28 cellular contexts compared by ENCODE assay signal in genomic region chr9:126565336-126566128, GRCh38. TPM values are rescaled to one million over a fixed set of nuclear protein-coding genes. Genes with fewer than 3 reads are reported as not detected.
"Had no signal": no experiment of that assay in that cellular context is flagged by ENCODE, and none has a peak within 500 bp of the region (broad histone marks: within the 10 kb centered on the region; RNA-seq: fewer than 3 reads in every experiment).

No MANE protein-coding gene starts in this region.

- H3K9me3 Mint-ChIP-seq: activated CD4-positive, alpha-beta memory T cell treated with anti-CD3 and anti-CD28 coated beads, Interleukin-2, amount 10 ng/mL, durations not matched to agents 7 days and 5 days; activated CD4-positive, alpha-beta T cell treated with anti-CD3 and anti-CD28 coated beads, Interleukin-2, amount 10 ng/mL, durations not matched to agents 7 days and 5 days; activated naive CD4-positive, alpha-beta T cell treated with anti-CD3 and anti-CD28 coated beads, Interleukin-2, amount 10 ng/mL, durations not matched to agents 7 days and 5 days; activated naive CD4-positive, alpha-beta T cell treated with anti-CD3 and anti-CD28 coated beads, Interleukin-2, amount 50 U/mL, for 72 hours; activated naive CD8-positive, alpha-beta T cell treated with anti-CD3 and anti-CD28 coated beads, Interleukin-2, amount 10 ng/mL, durations not matched to agents 7 days and 5 days; activated T-cell treated with anti-CD3 and anti-CD28 coated beads, Interleukin-2, amount 50 U/mL, for 24 hours; activated T-cell treated with anti-CD3 and anti-CD28 coated beads, Interleukin-2, amount 50 U/mL, for 72 hours; dendritic cell treated with granulocyte-macrophage colony-stimulating factor and Interleukin-4, amounts not matched to agents 40 ng/mL and 50 ng/mL, for 4 days had no signal

- H3K27ac Mint-ChIP-seq: activated CD4-positive, alpha-beta memory T cell treated with anti-CD3 and anti-CD28 coated beads, Interleukin-2, amount 10 ng/mL, durations not matched to agents 7 days and 5 days; activated CD4-positive, alpha-beta T cell treated with anti-CD3 and anti-CD28 coated beads, Interleukin-2, amount 10 ng/mL, durations not matched to agents 7 days and 5 days; activated naive CD4-positive, alpha-beta T cell treated with anti-CD3 and anti-CD28 coated beads, Interleukin-2, amount 10 ng/mL, durations not matched to agents 7 days and 5 days; activated naive CD4-positive, alpha-beta T cell treated with anti-CD3 and anti-CD28 coated beads, Interleukin-2, amount 50 U/mL, for 72 hours; activated naive CD8-positive, alpha-beta T cell treated with anti-CD3 and anti-CD28 coated beads, Interleukin-2, amount 10 ng/mL, durations not matched to agents 7 days and 5 days; activated T-cell treated with anti-CD3 and anti-CD28 coated beads, Interleukin-2, amount 50 U/mL, for 24 hours; activated T-cell treated with anti-CD3 and anti-CD28 coated beads, Interleukin-2, amount 50 U/mL, for 72 hours; brain; dendritic cell treated with granulocyte-macrophage colony-stimulating factor and Interleukin-4, amounts not matched to agents 40 ng/mL and 50 ng/mL, for 4 days; T-helper 17 cell had no signal

- ATAC-seq: activated naive CD4-positive, alpha-beta T cell treated with anti-CD3 and anti-CD28 coated beads, Interleukin-2, amount 50 U/mL, for 72 hours; activated T-cell treated with anti-CD3 and anti-CD28 coated beads, Interleukin-2, amount 50 U/mL, for 72 hours; foreskin keratinocyte; gastrocnemius medialis; heart left ventricle; T-helper 17 cell had no signal

- DNase-seq: activated CD4-positive, alpha-beta memory T cell treated with anti-CD3 and anti-CD28 coated beads, Interleukin-2, amount 10 ng/mL, durations not matched to agents 7 days and 5 days; activated CD4-positive, alpha-beta T cell treated with anti-CD3 and anti-CD28 coated beads for 1 hour; activated CD4-positive, alpha-beta T cell treated with anti-CD3 and anti-CD28 coated beads for 4 hours; activated CD4-positive, alpha-beta T cell treated with anti-CD3 and anti-CD28 coated beads, Interleukin-2, amount 10 ng/mL, durations not matched to agents 7 days and 5 days; activated CD4-positive, alpha-beta T cell treated with anti-CD3 and anti-CD28 coated beads, Interleukin-2, amount 50 U/mL, for 4 hours; activated CD4-positive, CD25-positive, alpha-beta regulatory T cell; activated CD8-positive, alpha-beta memory T cell treated with anti-CD3 and anti-CD28 coated beads, Interleukin-2, amount 50 U/mL, for 48 hours; activated gamma-delta T cell; activated naive CD4-positive, alpha-beta T cell; activated naive CD4-positive, alpha-beta T cell treated with anti-CD3 and anti-CD28 coated beads, Interleukin-2, amount 10 ng/mL, durations not matched to agents 7 days and 5 days; activated naive CD8-positive, alpha-beta T cell treated with anti-CD3 and anti-CD28 coated beads, Interleukin-2, amount 10 ng/mL, durations not matched to agents 7 days and 5 days; activated T-cell treated with anti-CD3 and anti-CD28 coated beads for 4 hours; activated T-cell treated with anti-CD3 and anti-CD28 coated beads, Interleukin-2, amount 50 U/mL, for 24 hours; activated T-cell treated with anti-CD3 and anti-CD28 coated beads, Interleukin-2, amount 50 U/mL, for 72 hours; central memory CD4-positive, alpha-beta T cell; cerebellar nuclear complex; dorsolateral prefrontal cortex; effector memory CD4-positive, alpha-beta T cell; erythroblast; foreskin keratinocyte; gastrocnemius medialis; glutamatergic neuron; T-helper 17 cell had no signal

- H3K4me3 Mint-ChIP-seq: activated CD4-positive, alpha-beta memory T cell treated with anti-CD3 and anti-CD28 coated beads, Interleukin-2, amount 10 ng/mL, durations not matched to agents 7 days and 5 days; activated CD4-positive, alpha-beta T cell treated with anti-CD3 and anti-CD28 coated beads, Interleukin-2, amount 10 ng/mL, durations not matched to agents 7 days and 5 days; activated naive CD4-positive, alpha-beta T cell treated with anti-CD3 and anti-CD28 coated beads, Interleukin-2, amount 10 ng/mL, durations not matched to agents 7 days and 5 days; activated naive CD8-positive, alpha-beta T cell treated with anti-CD3 and anti-CD28 coated beads, Interleukin-2, amount 10 ng/mL, durations not matched to agents 7 days and 5 days; activated T-cell treated with anti-CD3 and anti-CD28 coated beads, Interleukin-2, amount 50 U/mL, for 24 hours; activated T-cell treated with anti-CD3 and anti-CD28 coated beads, Interleukin-2, amount 50 U/mL, for 72 hours; brain; dendritic cell treated with granulocyte-macrophage colony-stimulating factor and Interleukin-4, amounts not matched to agents 40 ng/mL and 50 ng/mL, for 4 days; T-helper 17 cell had no signal

- H3K4me1 Mint-ChIP-seq: activated CD4-positive, alpha-beta memory T cell treated with anti-CD3 and anti-CD28 coated beads, Interleukin-2, amount 10 ng/mL, durations not matched to agents 7 days and 5 days; activated CD4-positive, alpha-beta T cell treated with anti-CD3 and anti-CD28 coated beads, Interleukin-2, amount 10 ng/mL, durations not matched to agents 7 days and 5 days; activated naive CD4-positive, alpha-beta T cell treated with anti-CD3 and anti-CD28 coated beads, Interleukin-2, amount 10 ng/mL, durations not matched to agents 7 days and 5 days; brain; T-helper 17 cell had no signal

- H3K36me3 Mint-ChIP-seq: activated naive CD4-positive, alpha-beta T cell treated with anti-CD3 and anti-CD28 coated beads, Interleukin-2, amount 10 ng/mL, durations not matched to agents 7 days and 5 days; activated naive CD4-positive, alpha-beta T cell treated with anti-CD3 and anti-CD28 coated beads, Interleukin-2, amount 50 U/mL, for 72 hours; activated naive CD8-positive, alpha-beta T cell treated with anti-CD3 and anti-CD28 coated beads, Interleukin-2, amount 10 ng/mL, durations not matched to agents 7 days and 5 days; brain had no signal

RNA-seq across cellular contexts. Expression of gene LMX1B, which starts 48.2 kb away (rescaled TPM):
- total RNA-seq: activated CD4-positive, alpha-beta memory T cell treated with anti-CD3 and anti-CD28 coated beads, Interleukin-2, amount 10 ng/mL, durations not matched to agents 7 days and 5 days; activated CD4-positive, alpha-beta T cell treated with anti-CD3 and anti-CD28 coated beads, Interleukin-2, amount 10 ng/mL, durations not matched to agents 7 days and 5 days; activated naive CD4-positive, alpha-beta T cell treated with anti-CD3 and anti-CD28 coated beads, Interleukin-2, amount 50 U/mL, for 72 hours; activated naive CD8-positive, alpha-beta T cell treated with anti-CD3 and anti-CD28 coated beads, Interleukin-2, amount 10 ng/mL, durations not matched to agents 7 days and 5 days; activated T-cell treated with anti-CD3 and anti-CD28 coated beads, Interleukin-2, amount 50 U/mL, for 72 hours; cardiac muscle cell; T-helper 17 cell had no signal
